17 cellular contexts compared by ENCODE assay signal in the genomic region with DNA sequence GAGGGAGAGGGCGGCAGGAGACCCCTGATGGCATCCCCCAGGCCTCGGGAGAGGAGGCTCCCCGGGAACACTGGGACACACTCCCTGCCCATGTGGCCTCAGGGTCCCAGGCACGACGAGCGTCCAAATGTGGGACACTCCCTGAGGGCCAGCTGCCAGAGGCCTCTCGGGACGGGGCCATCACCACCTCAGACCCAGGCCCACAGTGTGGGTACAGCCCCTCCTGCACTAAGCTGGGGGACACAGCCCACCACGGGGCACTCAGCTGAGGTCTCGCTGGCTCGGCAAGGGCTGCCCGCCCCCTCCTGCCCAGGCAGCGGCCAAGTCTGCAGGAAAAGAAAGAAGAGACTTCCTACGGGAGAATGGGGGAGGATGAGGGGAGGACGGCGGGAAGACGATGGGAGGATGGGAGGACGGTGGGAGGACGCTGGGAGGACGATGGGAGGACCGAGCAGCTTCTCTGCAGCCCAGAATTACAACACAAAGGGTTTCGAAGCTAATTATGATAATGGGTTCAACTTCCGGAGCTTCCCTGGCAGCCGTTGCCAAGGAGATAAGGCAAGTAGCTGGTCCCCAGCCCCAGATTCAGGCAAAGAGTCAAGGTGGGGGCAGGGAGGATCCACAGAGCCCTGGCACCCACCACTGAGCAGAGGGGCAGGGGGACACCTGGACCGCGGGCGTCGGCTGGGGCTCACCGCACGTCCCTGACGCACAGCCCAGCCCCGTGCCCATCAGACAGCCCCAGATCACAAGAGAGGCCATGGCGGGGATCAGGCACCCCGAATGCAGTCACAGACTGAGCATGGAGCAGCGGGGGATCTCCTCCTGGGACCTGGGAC. TPM values are rescaled to one million over a fixed set of nuclear protein-coding genes. Genes with fewer than 3 reads are reported as not detected.
DNase-seq lines count a peak whose midpoint lies in the region; ATAC-seq and TF ChIP-seq lines count a peak whose summit lies in the region.
"Had no signal": no experiment of that assay in that cellular context is flagged by ENCODE, and none has a peak within 500 bp of the region (broad histone marks: within the 10 kb centered on the region; RNA-seq: fewer than 3 reads in every experiment).

No MANE protein-coding gene starts in this region.

- no peak for TF ChIP-seq CTCF in CD4-positive, alpha-beta T cell (IDR thresholded peaks at IDR 0.05)

- no peak overlapping the region for H3K27ac ChIP-seq in CD4-positive, alpha-beta T cell (ENCODE audit: low read depth, low read length)
- H3K27ac ChIP-seq: epithelial cell of prostate, heart left ventricle, Peyer's patch, tibial nerve had no signal

- peaks cover 45 to 68% of the 10 kb centered on the region in 2 donors for H3K27me3 Mint-ChIP-seq in stimulated activated naive B cell treated with anti-CD40 and anti-IgM and Interleukin-4, amounts not matched to agents 10 μg/mL and 1 μg/mL and 100 μg/mL, for 72 hours
- H3K27me3 Mint-ChIP-seq in CD4-positive, alpha-beta T cell = peaks cover 21% of the 10 kb centered on the region

- no peaks in the 10 kb centered on the region for H3K9me3 ChIP-seq in CD4-positive, alpha-beta T cell (ENCODE audit: control insufficient read depth, low read length)
- H3K9me3 ChIP-seq: heart left ventricle, Peyer's patch, tibial nerve had no signal

- peaks cover 10 to 38% of the 10 kb centered on the region in 2 donors for H3K4me1 Mint-ChIP-seq in stimulated activated naive B cell treated with anti-CD40 and anti-IgM and Interleukin-4, amounts not matched to agents 10 μg/mL and 1 μg/mL and 100 μg/mL, for 72 hours
- no peaks in the 10 kb centered on the region for H3K4me1 Mint-ChIP-seq in CD4-positive, alpha-beta T cell (ENCODE audit: low read depth)

- H3K27ac Mint-ChIP-seq in stimulated activated naive B cell treated with anti-CD40 and anti-IgM and Interleukin-4, amounts not matched to agents 10 μg/mL and 1 μg/mL and 100 μg/mL, for 72 hours = peak overlapping the region; percentile 67
- H3K27ac Mint-ChIP-seq in CD4-positive, alpha-beta T cell = no peak overlapping the region
- H3K27ac Mint-ChIP-seq: activated CD4-positive, alpha-beta memory T cell treated with anti-CD3 and anti-CD28 coated beads for 36 hours; nephron progenitor cell had no signal

- CTCF ChIA-PET in CD4-positive, alpha-beta T cell (lab: Charles Lee) = no interaction called here

- no peaks in the 10 kb centered on the region for H3K36me3 Mint-ChIP-seq in stimulated activated naive B cell treated with anti-CD40 and anti-IgM and Interleukin-4, amounts not matched to agents 10 μg/mL and 1 μg/mL and 100 μg/mL, for 72 hours
- no peaks in the 10 kb centered on the region for H3K36me3 Mint-ChIP-seq in CD4-positive, alpha-beta T cell (ENCODE audit: low read depth)
- H3K36me3 Mint-ChIP-seq: activated CD4-positive, alpha-beta memory T cell treated with anti-CD3 and anti-CD28 coated beads for 36 hours had no signal

- no peak overlapping the region for H3K4me3 Mint-ChIP-seq in stimulated activated naive B cell treated with anti-CD40 and anti-IgM and Interleukin-4, amounts not matched to agents 10 μg/mL and 1 μg/mL and 100 μg/mL, for 72 hours
- no peak overlapping the region for H3K4me3 Mint-ChIP-seq in CD4-positive, alpha-beta T cell
- H3K4me3 Mint-ChIP-seq: activated CD4-positive, alpha-beta memory T cell treated with anti-CD3 and anti-CD28 coated beads for 36 hours; nephron progenitor cell had no signal

- H3K9me3 Mint-ChIP-seq in stimulated activated naive B cell treated with anti-CD40 and anti-IgM and Interleukin-4, amounts not matched to agents 10 μg/mL and 1 μg/mL and 100 μg/mL, for 72 hours = no peaks in the 10 kb centered on the region
- H3K9me3 Mint-ChIP-seq in CD4-positive, alpha-beta T cell = no peaks in the 10 kb centered on the region
- H3K9me3 Mint-ChIP-seq: activated CD4-positive, alpha-beta memory T cell treated with anti-CD3 and anti-CD28 coated beads for 36 hours; nephron progenitor cell had no signal

- peaks cover 21% of the 10 kb centered on the region for H3K27me3 ChIP-seq in CD4-positive, alpha-beta T cell (ENCODE audit: control insufficient read depth, insufficient read depth, low read length)

- no peak for ATAC-seq in stimulated activated naive B cell treated with anti-CD40 and anti-IgM and Interleukin-4, amounts not matched to agents 10 μg/mL and 1 μg/mL and 100 μg/mL, for 72 hours (replicated peaks)
- ATAC-seq in CD4-positive, alpha-beta T cell (ENCODE audit: poor library complexity) = no peak
- no peak for ATAC-seq in GM21360 (IDR thresholded peaks at IDR 0.05; ENCODE audit: unreplicated experiment)

- intact Hi-C loops in CD4-positive, alpha-beta T cell (cut with DNase I, micrococcal nuclease) = no loop called here

- POLR2A ChIA-PET in CD4-positive, alpha-beta T cell (lab: Charles Lee) = no interaction called here

- DNase-seq in NCI-H2107 treated with DMSO at 0.1 percent for 48 hours (lab: John Stamatoyannopoulos, UW; ENCODE audit: unreplicated experiment) (peak; percentile 18), NCI-H2107 (lab: John Stamatoyannopoulos, UW) (no peak), NCI-H2227 (lab: John Stamatoyannopoulos, UW; ENCODE audit: unreplicated experiment) (peak; percentile 93), cerebellar cortex (ENCODE audit: low spot score) (peak; percentile 30), NAMALWA (ENCODE audit: low spot score) (no peak)
- no peak for DNase-seq in stimulated activated naive B cell treated with anti-CD40 and anti-IgM and Interleukin-4, amounts not matched to agents 10 μg/mL and 1 μg/mL and 100 μg/mL, for 72 hours
- DNase-seq in CD4-positive, alpha-beta T cell = no peak
- DNase-seq: activated CD4-positive, alpha-beta memory T cell treated with anti-CD3 and anti-CD28 coated beads for 36 hours; activated gamma-delta T cell; Peyer's patch; T-helper 9 cell had no signal

RNA-seq across cellular contexts. Expression of a gene that starts 17.5 kb away (rescaled TPM):
- not detected for total RNA-seq in CD4-positive, alpha-beta T cell
- total RNA-seq: activated CD4-positive, alpha-beta memory T cell treated with anti-CD3 and anti-CD28 coated beads for 36 hours; liver; Peyer's patch; tibial nerve had no signal

RNA-seq across cellular contexts. Expression of a gene that starts 43.9 kb away (rescaled TPM):
- 1 to 10 TPM in 1 of 2 experiments, under 1 TPM in 1; 0.92 to 1.1 TPM for total RNA-seq in CD4-positive, alpha-beta T cell
- total RNA-seq: tibial nerve had no signal

Comparison
In these comparisons a context has a peak if more than half of its experiments do, and no peak if none do; other contexts are left out.
1. DNase-seq: peak in NCI-H2107 treated with DMSO at 0.1 percent for 48 hours (single experiment), NCI-H2227 (single experiment) and cerebellar cortex (single experiment); none in NCI-H2107 (single experiment), stimulated activated naive B cell treated with anti-CD40 and anti-IgM and Interleukin-4, amounts not matched to agents 10 μg/mL and 1 μg/mL and 100 μg/mL, for 72 hours (single experiment), NAMALWA (single experiment) and CD4-positive, alpha-beta T cell (0 of 10).